ENCODE assay signal across 8 cellular contexts in genomic region chr1:54715493-54716298, GRCh38. TPM values are rescaled to one million over a fixed set of nuclear protein-coding genes. Genes with fewer than 3 reads are reported as not detected.
DNase-seq lines count a peak whose midpoint lies in the region; ATAC-seq and TF ChIP-seq lines count a peak whose summit lies in the region.

Gene TTC4, plus strand, starts transcription at chr1:54715861. Its CDS starts 48 bp downstream, at chr1:54715909.

- ATAC-seq in GM21381 (IDR thresholded peaks at IDR 0.05; ENCODE audit: unreplicated experiment): peak; percentile 98

- H3K4me1 ChIP-seq in OCI-LY1 (ENCODE audit: insufficient read depth, low read length, severe bottlenecking): peaks cover 16% of the 10 kb centered on the region
- peaks cover 16% of the 10 kb centered on the region for H3K4me1 ChIP-seq in mononuclear cell (ENCODE audit: insufficient read depth, low read length)

- H3K4me3 ChIP-seq in OCI-LY1 (ENCODE audit: low read depth, low read length, poor library complexity, severe bottlenecking) (peak within 1 kb of the TSS; percentile 85), epithelial cell of esophagus (ENCODE audit: low read length) (peak within 1 kb of the TSS; percentile 96), mononuclear cell (ENCODE audit: low read length) (peak within 1 kb of the TSS; percentile 96)

- no peak for TF ChIP-seq CTCF in OCI-LY1 (IDR thresholded peaks at IDR 0.05; ENCODE audit: low read length)
- no peak for TF ChIP-seq CTCF in epithelial cell of esophagus (IDR thresholded peaks at IDR 0.05; ENCODE audit: insufficient read depth, low read depth, low read length, missing control alignments)

- peaks cover 14% of the 10 kb centered on the region for H3K79me2 ChIP-seq in OCI-LY1 (ENCODE audit: insufficient read depth, low read length)

- H3K36me3 ChIP-seq in OCI-LY1 (ENCODE audit: insufficient read depth, low read length): peaks cover 28% of the 10 kb centered on the region

- H3F3A ChIP-seq in OCI-LY1 (ENCODE audit: insufficient read depth, low read length): no peaks in the 10 kb centered on the region

- in situ Hi-C loops in Caki2 (cut with HindIII; ENCODE audit: low pct_unique_long_range_greater_than_20kb, low sequenced_read_pairs): no loop called here

- DNase-seq in Caki2 (ENCODE audit: low read depth) (peak; percentile 82), HUDEP-2 (lab: John Stamatoyannopoulos, UW; ENCODE audit: unreplicated experiment in 76 of 76) (peak in 73 of 76 experiments; percentile 8 to 98 (median 65)), activated T-cell treated with anti-CD3 and anti-CD28 coated beads for 1 hour (ENCODE audit: low read depth) (peak; percentile 82), epithelial cell of esophagus (ENCODE audit: low read depth) (peak; percentile 89)
- peak; percentile 73 to 81 for DNase-seq in stimulated activated CD8-positive, alpha-beta memory T cell treated with anti-CD3 and anti-CD28 coated beads, Interleukin-2, amount 100 ng/mL, for 48 hours (ENCODE audit: low read depth in 2 of 2)

- H3K9me3 ChIP-seq in OCI-LY1 (ENCODE audit: low read length) (no peaks in the 10 kb centered on the region), mononuclear cell (ENCODE audit: low read depth, low read length) (no peaks in the 10 kb centered on the region)

- peak within 1 kb of the TSS; percentile 87 for H2AFZ ChIP-seq in OCI-LY1 (ENCODE audit: low read length)

- H3K27ac ChIP-seq in OCI-LY1 (ENCODE audit: low read depth, low read length, poor library complexity, severe bottlenecking): no peak within 1 kb of the TSS

- H3K27me3 ChIP-seq in OCI-LY1 (ENCODE audit: insufficient read depth, low read length): 0 out of 2 replicates have a peak, but pooled peaks cover 3% of the 10 kb centered on the region
- H3K27me3 ChIP-seq in mononuclear cell (ENCODE audit: insufficient read depth, low read length): no peaks in the 10 kb centered on the region

- peak within 1 kb of the TSS; percentile 93 for H3K4me2 ChIP-seq in OCI-LY1 (ENCODE audit: low read length)

- H3K9ac ChIP-seq in OCI-LY1 (ENCODE audit: low read length): peak within 1 kb of the TSS; percentile 86

- H4K20me1 ChIP-seq in OCI-LY1 (ENCODE audit: insufficient read depth, low read length): no peaks in the 10 kb centered on the region

- no peaks in the 10 kb centered on the region for H3K9me2 ChIP-seq in OCI-LY1 (ENCODE audit: low read depth, low read length)

RNA-seq across cellular contexts. Expression of gene TTC4, which starts in this region (rescaled TPM):
- total RNA-seq in Caki2 (2014; rRNA removed; shearing (Covaris generic); ENCODE audit: low replicate concordance): 39.9 and 43.8 TPM in 2 replicates
- 18.6 TPM for total RNA-seq in mononuclear cell
